ENCODE assay signal across 8 cellular contexts in the genomic region with DNA sequence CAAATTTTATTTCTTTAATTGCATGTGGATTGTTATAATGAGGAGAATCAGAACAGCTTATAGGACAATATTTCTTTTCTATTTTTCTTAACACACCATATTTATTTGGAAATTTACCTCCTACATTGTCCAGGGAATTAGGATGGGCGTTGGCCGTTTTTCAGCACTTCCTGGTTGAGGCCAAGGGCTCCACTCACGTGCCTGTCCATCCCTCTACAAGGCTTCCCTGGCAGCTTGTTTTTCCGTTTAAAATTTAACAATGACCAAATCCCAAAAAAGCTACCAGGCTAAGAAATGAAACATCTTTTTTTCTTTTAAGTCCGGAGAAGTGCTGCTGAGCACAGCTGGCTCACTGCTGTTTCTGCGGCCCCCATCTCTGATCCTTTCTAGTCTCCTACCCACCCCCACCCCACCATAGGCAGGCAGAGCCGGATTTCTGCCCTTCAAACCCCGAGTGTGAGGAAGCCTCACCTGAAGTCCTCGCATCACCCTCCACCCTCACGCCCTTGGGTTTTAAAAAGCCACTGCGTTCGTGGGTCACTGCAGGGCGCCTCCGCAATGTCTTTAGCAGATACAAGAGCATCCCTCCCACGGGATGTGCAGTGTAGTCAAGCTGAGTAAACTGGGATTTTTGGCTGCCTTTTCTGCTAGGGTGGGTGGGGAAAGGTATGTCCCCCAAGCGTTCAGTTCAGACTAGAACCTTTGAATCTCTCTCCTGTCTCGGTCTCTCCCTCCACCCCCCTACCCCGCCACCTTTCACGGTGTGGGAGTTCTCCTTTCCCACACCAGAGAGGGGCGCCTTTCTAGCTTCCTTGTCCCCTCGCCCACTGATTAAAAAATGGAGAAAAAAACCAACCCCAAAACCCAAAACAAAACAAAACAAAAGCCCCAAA. TPM values are rescaled to one million over a fixed set of nuclear protein-coding genes. Genes with fewer than 3 reads are reported as not detected.
DNase-seq lines count a peak whose midpoint lies in the region; ATAC-seq and TF ChIP-seq lines count a peak whose summit lies in the region.

No MANE protein-coding gene starts in this region.

- H3K9me3 Mint-ChIP-seq in CD14-positive monocyte = peaks cover 0 to 3% (median 0%) of the 10 kb centered on the region in 7 donors

- peaks cover 40% of the 10 kb centered on the region for H3K4me1 Mint-ChIP-seq in CD14-positive monocyte

- peak overlapping the region; percentile 77 to 100 (median 96) for H3K27ac Mint-ChIP-seq in CD14-positive monocyte

- no peak for DNase-seq in CD14-positive monocyte (ENCODE audit: low spot score)
- DNase-seq in NCI-H526 (lab: John Stamatoyannopoulos, UW) = peak; percentile 43 to 79
- peak; percentile 16 for DNase-seq in cerebellar cortex (ENCODE audit: low spot score)
- DNase-seq in stimulated activated naive CD4-positive, alpha-beta T cell treated with Interleukin-2 at 50 U/mL for 16 hours (lab: John Stamatoyannopoulos, UW) = peak; percentile 37
- no peak for DNase-seq in NCI-H146 treated with DMSO at 0.1 percent for 48 hours (lab: John Stamatoyannopoulos, UW; ENCODE audit: unreplicated experiment)

- no peak for TF ChIP-seq CTCF in CD14-positive monocyte (IDR thresholded peaks at IDR 0.05)

- intact Hi-C loops in CD14-positive monocyte (cut with micrococcal nuclease) = no loop called here

- peaks cover 0 to 2% of the 10 kb centered on the region in 2 donors for H3K36me3 Mint-ChIP-seq in CD14-positive monocyte

- H3K27me3 ChIP-seq in layer of hippocampus (ENCODE audit: control insufficient read depth, insufficient read depth, low read length) = no peaks in the 10 kb centered on the region

- peak overlapping the region; percentile 97 to 99 for H3K4me3 Mint-ChIP-seq in CD14-positive monocyte

- H3K27ac ChIP-seq in layer of hippocampus (ENCODE audit: low read depth, low read length) = peak overlapping the region; percentile 65

- H3K27me3 Mint-ChIP-seq in CD14-positive monocyte (ENCODE audit: low read depth in 3 of 3) = peaks cover 2 to 4% (median 3%) of the 10 kb centered on the region in 3 donors

- ATAC-seq in GM19035 (IDR thresholded peaks at IDR 0.05; ENCODE audit: unreplicated experiment) (peak; percentile 6), HG02623 (IDR thresholded peaks at IDR 0.05; ENCODE audit: unreplicated experiment) (no peak)

RNA-seq across cellular contexts. Expression of a gene that starts 0.8 kb away (rescaled TPM):
- polyA plus RNA-seq in CD14-positive monocyte = 10 to 100 TPM; 35.8 to 38.0 TPM

Comparison
In these comparisons a context has a peak if more than half of its experiments do, and no peak if none do; other contexts are left out.
1. DNase-seq: peak in NCI-H526 (2 of 2), cerebellar cortex (single experiment) and stimulated activated naive CD4-positive, alpha-beta T cell treated with Interleukin-2 at 50 U/mL for 16 hours (single experiment); none in CD14-positive monocyte (single experiment) and NCI-H146 treated with DMSO at 0.1 percent for 48 hours (single experiment).